ENCODE assay signal across 15 cellular contexts in genomic region chr16:24178496-24178895, GRCh38.
A peak's percentile ranks its signal among the peaks of the same experiment; 100 is the strongest.
DNase-seq lines count a peak whose midpoint lies in the region; ATAC-seq and TF ChIP-seq lines count a peak whose summit lies in the region.
"Had no signal": no experiment of that assay in that cellular context is flagged by ENCODE, and none has a peak within 500 bp of the region (broad histone marks: within the 10 kb centered on the region; RNA-seq: fewer than 3 reads in every experiment).

No MANE protein-coding gene starts in this region.

- H3K27me3 ChIP-seq in Karpas-422 (ENCODE audit: low read length) = no peaks in the 10 kb centered on the region

- H2AFZ ChIP-seq in Karpas-422 (ENCODE audit: low read length) = no peak overlapping the region

- no peak overlapping the region for H3K4me3 Mint-ChIP-seq in activated naive CD4-positive, alpha-beta T cell treated with anti-CD3 and anti-CD28 coated beads for 36 hours
- no peak overlapping the region for H3K4me3 Mint-ChIP-seq in neural crest cell
- H3K4me3 Mint-ChIP-seq: CD8-positive, alpha-beta memory T cell; dendritic cell treated with granulocyte-macrophage colony-stimulating factor and Interleukin-4, amounts not matched to agents 40 ng/mL and 50 ng/mL, for 4 days had no signal

- H3K36me3 Mint-ChIP-seq in activated naive CD4-positive, alpha-beta T cell treated with anti-CD3 and anti-CD28 coated beads for 36 hours (ENCODE audit: low read depth) = peaks cover 39% of the 10 kb centered on the region
- H3K36me3 Mint-ChIP-seq in neural crest cell (ENCODE audit: low read depth) = no peaks in the 10 kb centered on the region

- no peaks in the 10 kb centered on the region for H4K20me1 ChIP-seq in Karpas-422 (ENCODE audit: insufficient read depth, low read depth, low read length)

- no peaks in the 10 kb centered on the region for H3K9me3 ChIP-seq in Karpas-422 (ENCODE audit: low read length)
- H3K9me3 ChIP-seq: thoracic aorta had no signal

- H3K36me3 ChIP-seq in Karpas-422 (ENCODE audit: insufficient read depth, low read length) = no peaks in the 10 kb centered on the region
- H3K36me3 ChIP-seq: thoracic aorta had no signal

- no peak for TF ChIP-seq CTCF in neural crest cell (conservative IDR thresholded peaks at IDR 0.05)

- no peak overlapping the region for H3K27ac ChIP-seq in Karpas-422 (ENCODE audit: low read length)
- H3K27ac ChIP-seq: thoracic aorta had no signal

- CTCF ChIA-PET in activated naive CD4-positive, alpha-beta T cell treated with anti-CD3 and anti-CD28 coated beads for 36 hours (lab: Charles Lee) = no interaction called here

- H3K4me1 Mint-ChIP-seq in activated naive CD4-positive, alpha-beta T cell treated with anti-CD3 and anti-CD28 coated beads for 36 hours (ENCODE audit: low read depth) = no peaks in the 10 kb centered on the region
- H3K4me1 Mint-ChIP-seq in neural crest cell = no peaks in the 10 kb centered on the region

- no peaks in the 10 kb centered on the region for H3K79me2 ChIP-seq in Karpas-422 (ENCODE audit: low read length)

- H3K9me3 Mint-ChIP-seq in activated naive CD4-positive, alpha-beta T cell treated with anti-CD3 and anti-CD28 coated beads for 36 hours = no peaks in the 10 kb centered on the region
- H3K9me3 Mint-ChIP-seq in neural crest cell = no peaks in the 10 kb centered on the region
- H3K9me3 Mint-ChIP-seq: CD8-positive, alpha-beta memory T cell; dendritic cell treated with granulocyte-macrophage colony-stimulating factor and Interleukin-4, amounts not matched to agents 40 ng/mL and 50 ng/mL, for 4 days had no signal

- peaks cover 6% of the 10 kb centered on the region; the same call in 1 of the 2 replicates for H3K9me2 ChIP-seq in Karpas-422 (replicated peaks; ENCODE audit: insufficient read depth, low read length)

- DNase-seq in activated naive CD4-positive, alpha-beta T cell treated with anti-CD3 and anti-CD28 coated beads for 36 hours = peak; percentile 42
- DNase-seq in activated naive CD4-positive, alpha-beta T cell treated with Interleukin-2 at 50 U/mL for 16 hours = no peak
- DNase-seq in Karpas-422 = peak; percentile 52
- peak; percentile 40 for DNase-seq in astrocyte of the hippocampus (ENCODE audit: low read depth, low spot score)
- peak; percentile 36 for DNase-seq in neural crest cell (ENCODE audit: low read depth, low spot score)
- no peak for DNase-seq in posterior vena cava (ENCODE audit: low spot score)
- DNase-seq in NCI-H2196 treated with DMSO at 0.1 percent for 48 hours (lab: John Stamatoyannopoulos, UW; ENCODE audit: unreplicated experiment) = no peak
- DNase-seq: activated CD8-positive, alpha-beta memory T cell treated with anti-CD3 and anti-CD28 coated beads for 24 hours; CD8-positive, alpha-beta memory T cell; hypothalamus; NCI-H2081; NCI-H69 had no signal

- no peak overlapping the region for H3K9ac ChIP-seq in Karpas-422 (ENCODE audit: low read length)

- no peak overlapping the region for H3K27ac Mint-ChIP-seq in activated naive CD4-positive, alpha-beta T cell treated with anti-CD3 and anti-CD28 coated beads for 36 hours
- no peak overlapping the region for H3K27ac Mint-ChIP-seq in neural crest cell (ENCODE audit: unreplicated experiment)
- H3K27ac Mint-ChIP-seq: CD8-positive, alpha-beta memory T cell; dendritic cell treated with granulocyte-macrophage colony-stimulating factor and Interleukin-4, amounts not matched to agents 40 ng/mL and 50 ng/mL, for 4 days had no signal

- ATAC-seq in GM21423 (IDR thresholded peaks at IDR 0.05; ENCODE audit: unreplicated experiment) = no peak

- no peaks in the 10 kb centered on the region for H3K27me3 Mint-ChIP-seq in activated naive CD4-positive, alpha-beta T cell treated with anti-CD3 and anti-CD28 coated beads for 36 hours (ENCODE audit: low read depth)
- H3K27me3 Mint-ChIP-seq in neural crest cell (ENCODE audit: low read depth) = peaks cover 13% of the 10 kb centered on the region
- H3K27me3 Mint-ChIP-seq: CD8-positive, alpha-beta memory T cell; dendritic cell treated with granulocyte-macrophage colony-stimulating factor and Interleukin-4, amounts not matched to agents 40 ng/mL and 50 ng/mL, for 4 days had no signal

- H3K4me1 ChIP-seq in Karpas-422 (ENCODE audit: low read length) = no peaks in the 10 kb centered on the region

- H3K4me3 ChIP-seq in Karpas-422 (ENCODE audit: low read length) = no peak overlapping the region
- H3K4me3 ChIP-seq: thoracic aorta had no signal

- no peak overlapping the region for H3K4me2 ChIP-seq in Karpas-422 (ENCODE audit: low read depth, low read length, poor library complexity, severe bottlenecking)

- intact Hi-C loops in activated naive CD4-positive, alpha-beta T cell treated with anti-CD3 and anti-CD28 coated beads for 36 hours (cut with micrococcal nuclease) = no loop called here
- intact Hi-C loops in posterior vena cava (cut with DNase I) = no loop called here

Comparison
In these comparisons a context has a peak if more than half of its experiments do, and no peak if none do; other contexts are left out.
1. DNase-seq: peak in activated naive CD4-positive, alpha-beta T cell treated with anti-CD3 and anti-CD28 coated beads for 36 hours (single experiment), Karpas-422 (single experiment), astrocyte of the hippocampus (single experiment) and neural crest cell (single experiment); none in activated naive CD4-positive, alpha-beta T cell treated with Interleukin-2 at 50 U/mL for 16 hours (single experiment), posterior vena cava (single experiment) and NCI-H2196 treated with DMSO at 0.1 percent for 48 hours (single experiment).